30 cellular contexts compared by ENCODE assay signal in the genomic region with DNA sequence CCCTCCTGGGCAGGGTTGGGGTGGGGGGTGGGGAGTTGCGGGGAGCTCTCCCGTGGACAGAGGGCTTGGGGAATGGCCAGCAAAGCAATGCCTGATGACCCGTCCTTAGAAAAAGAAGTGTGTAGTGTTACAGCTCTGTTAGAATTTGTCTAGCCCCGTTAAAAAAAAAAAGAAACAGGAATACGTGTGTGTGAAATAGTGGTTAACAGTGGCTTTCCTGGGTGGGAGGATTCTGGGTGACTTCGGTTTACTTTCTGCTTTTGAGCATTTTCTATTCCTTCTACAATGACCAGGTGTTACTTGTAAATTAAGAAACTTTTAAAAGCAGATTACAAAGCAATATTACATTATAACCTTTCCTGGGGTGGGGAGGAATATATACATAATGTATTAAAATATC. TPM values are rescaled to one million over a fixed set of nuclear protein-coding genes. Genes with fewer than 3 reads are reported as not detected.
"Had no signal": no experiment of that assay in that cellular context is flagged by ENCODE, and none has a peak within 500 bp of the region (broad histone marks: within the 10 kb centered on the region; RNA-seq: fewer than 3 reads in every experiment).

No MANE protein-coding gene starts in this region.

- H3K4me3 Mint-ChIP-seq: activated naive CD4-positive, alpha-beta T cell treated with anti-CD3 and anti-CD28 coated beads, Interleukin-2, amount 10 ng/mL, durations not matched to agents 7 days and 5 days; activated naive CD8-positive, alpha-beta T cell treated with anti-CD3 and anti-CD28 coated beads, Interleukin-2, amount 10 ng/mL, durations not matched to agents 7 days and 5 days; activated T-cell treated with anti-CD3 and anti-CD28 coated beads, Interleukin-2, amount 50 U/mL, for 24 hours; brain; endodermal cell; mesothelial cell of epicardium; naive B cell; neural crest cell had no signal

- DNase-seq: activated CD4-positive, alpha-beta T cell treated with anti-CD3 and anti-CD28 coated beads for 4 hours; activated CD4-positive, alpha-beta T cell treated with anti-CD3 and anti-CD28 coated beads, Interleukin-2, amount 50 U/mL, for 48 hours; activated CD8-positive, alpha-beta memory T cell treated with anti-CD3 and anti-CD28 coated beads, Interleukin-2, amount 50 U/mL, for 48 hours; activated gamma-delta T cell; activated naive CD4-positive, alpha-beta T cell treated with anti-CD3 and anti-CD28 coated beads, Interleukin-2, amount 10 ng/mL, durations not matched to agents 7 days and 5 days; activated naive CD8-positive, alpha-beta T cell treated with anti-CD3 and anti-CD28 coated beads, Interleukin-2, amount 10 ng/mL, durations not matched to agents 7 days and 5 days; activated T-cell treated with anti-CD3 and anti-CD28 coated beads, Interleukin-2, amount 50 U/mL, for 24 hours; endodermal cell; esophagus squamous epithelium; foreskin melanocyte; left cardiac atrium; naive B cell; occipital lobe; spleen; stimulated activated naive CD4-positive, alpha-beta T cell treated with Interleukin-2 at 50 U/mL for 16 hours; T-helper 9 cell; testis; trophoblast cell had no signal

- H3K4me1 Mint-ChIP-seq: activated naive CD4-positive, alpha-beta T cell treated with anti-CD3 and anti-CD28 coated beads, Interleukin-2, amount 10 ng/mL, durations not matched to agents 7 days and 5 days; activated naive CD8-positive, alpha-beta T cell treated with anti-CD3 and anti-CD28 coated beads, Interleukin-2, amount 10 ng/mL, durations not matched to agents 7 days and 5 days; endodermal cell; mesothelial cell of epicardium; neural crest cell had no signal

- H3K9me3 ChIP-seq: ascending aorta, esophagus squamous epithelium, right atrium auricular region, spleen, testis had no signal

- H3K27me3 Mint-ChIP-seq: activated T-cell treated with anti-CD3 and anti-CD28 coated beads, Interleukin-2, amount 50 U/mL, for 24 hours; naive B cell had no signal

- H3K4me3 ChIP-seq: ascending aorta, cardiac muscle cell, esophagus squamous epithelium, right atrium auricular region, spleen, testis had no signal

- H3K27ac Mint-ChIP-seq: activated naive CD4-positive, alpha-beta T cell treated with anti-CD3 and anti-CD28 coated beads, Interleukin-2, amount 10 ng/mL, durations not matched to agents 7 days and 5 days; activated naive CD8-positive, alpha-beta T cell treated with anti-CD3 and anti-CD28 coated beads, Interleukin-2, amount 10 ng/mL, durations not matched to agents 7 days and 5 days; activated T-cell treated with anti-CD3 and anti-CD28 coated beads, Interleukin-2, amount 50 U/mL, for 24 hours; endodermal cell; mesothelial cell of epicardium had no signal

- H3K36me3 Mint-ChIP-seq: activated naive CD4-positive, alpha-beta T cell treated with anti-CD3 and anti-CD28 coated beads, Interleukin-2, amount 10 ng/mL, durations not matched to agents 7 days and 5 days; activated naive CD8-positive, alpha-beta T cell treated with anti-CD3 and anti-CD28 coated beads, Interleukin-2, amount 10 ng/mL, durations not matched to agents 7 days and 5 days; brain; mesothelial cell of epicardium; naive B cell had no signal

- H3K27ac ChIP-seq: ascending aorta, cardiac muscle cell, epithelial cell of prostate, right atrium auricular region, testis, VCaP had no signal

- H3K27me3 ChIP-seq: ascending aorta, cardiac muscle cell, esophagus squamous epithelium, right atrium auricular region, spleen, testis had no signal

- H3K9me3 Mint-ChIP-seq: activated naive CD4-positive, alpha-beta T cell treated with anti-CD3 and anti-CD28 coated beads, Interleukin-2, amount 10 ng/mL, durations not matched to agents 7 days and 5 days; activated naive CD8-positive, alpha-beta T cell treated with anti-CD3 and anti-CD28 coated beads, Interleukin-2, amount 10 ng/mL, durations not matched to agents 7 days and 5 days; activated T-cell treated with anti-CD3 and anti-CD28 coated beads, Interleukin-2, amount 50 U/mL, for 24 hours; brain; endodermal cell; mesothelial cell of epicardium; naive B cell; neural crest cell had no signal

- H3K36me3 ChIP-seq: cardiac muscle cell had no signal

RNA-seq across cellular contexts. Expression of a gene that starts 25.0 kb away (rescaled TPM):
- total RNA-seq: activated CD8-positive, alpha-beta memory T cell treated with anti-CD3 and anti-CD28 coated beads for 36 hours; activated naive CD8-positive, alpha-beta T cell treated with anti-CD3 and anti-CD28 coated beads, Interleukin-2, amount 10 ng/mL, durations not matched to agents 7 days and 5 days; ascending aorta; cardiac muscle cell; endodermal cell; esophagus squamous epithelium; left cardiac atrium; liver; mesothelial cell of epicardium; neural crest cell; occipital lobe; pulmonary artery endothelial cell; right atrium auricular region; spleen; T-helper 1 cell treated with Interleukin-12 subunit alpha and Interleukin-12 subunit beta and Interleukin-4 antibody, amounts not matched to agents 30 ng/mL and 1 ng/mL, for 36 hours had no signal

RNA-seq across cellular contexts. Expression of a gene that starts 39.5 kb away (rescaled TPM):
- total RNA-seq: activated CD8-positive, alpha-beta memory T cell treated with anti-CD3 and anti-CD28 coated beads for 36 hours; activated naive CD8-positive, alpha-beta T cell treated with anti-CD3 and anti-CD28 coated beads, Interleukin-2, amount 10 ng/mL, durations not matched to agents 7 days and 5 days; ascending aorta; cardiac muscle cell; esophagus squamous epithelium; left cardiac atrium; liver; neural crest cell; occipital lobe; pulmonary artery endothelial cell; right atrium auricular region; spleen; T-helper 1 cell treated with Interleukin-12 subunit alpha and Interleukin-12 subunit beta and Interleukin-4 antibody, amounts not matched to agents 30 ng/mL and 1 ng/mL, for 36 hours had no signal
